ENCODE assay signal across 11 cellular contexts in the genomic region with DNA sequence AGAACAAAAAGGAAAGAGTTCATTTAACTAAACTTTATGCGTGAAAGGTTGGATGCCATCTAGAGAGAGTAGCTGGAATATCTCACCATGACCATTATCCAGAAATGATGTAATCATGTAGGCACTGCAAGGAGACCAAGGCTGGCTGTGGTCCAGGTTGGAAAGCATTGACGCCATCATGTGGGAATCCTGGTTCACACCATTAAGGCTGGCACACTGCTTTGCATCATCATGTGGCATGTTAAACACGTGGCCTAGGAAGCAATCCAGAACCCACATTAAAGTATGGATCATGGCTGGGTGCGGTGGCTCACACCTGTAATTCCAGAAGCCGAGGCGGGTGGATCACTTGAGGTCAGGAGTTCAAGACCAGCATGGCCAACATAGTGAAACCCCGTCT. TPM values are rescaled to one million over a fixed set of nuclear protein-coding genes. Genes with fewer than 3 reads are reported as not detected.
DNase-seq lines count a peak whose midpoint lies in the region; ATAC-seq and TF ChIP-seq lines count a peak whose summit lies in the region.
"Had no signal": no experiment of that assay in that cellular context is flagged by ENCODE, and none has a peak within 500 bp of the region (broad histone marks: within the 10 kb centered on the region; RNA-seq: fewer than 3 reads in every experiment).

No MANE protein-coding gene starts in this region.

- ATAC-seq in natural killer cell (no peak), HG03159 (IDR thresholded peaks at IDR 0.05; ENCODE audit: unreplicated experiment) (no peak), GM18519 (IDR thresholded peaks at IDR 0.05; ENCODE audit: low FRiP score, unreplicated experiment) (no peak)

- H3K4me1 Mint-ChIP-seq in natural killer cell: peaks cover 73 to 78% of the 10 kb centered on the region in 2 donors

- TF ChIP-seq CTCF in AG09319 (IDR thresholded peaks at IDR 0.05; ENCODE audit: low read depth, low read length) (peak; percentile 12), LNCaP clone FGC (IDR thresholded peaks at IDR 0.05; ENCODE audit: control insufficient read depth, extremely low read depth, insufficient read depth) (peak; percentile 14; the same call in 1 of the 2 replicates), dorsolateral prefrontal cortex (IDR thresholded peaks at IDR 0.05 in 54 of 56, conservative IDR thresholded peaks at IDR 0.05 in 2 of 56; ENCODE audit: low read depth in 1 of 56, partially characterized antibody in 56 of 56) (peak in 14 of 56 donors; percentile 8 to 45 (median 18)), natural killer cell (IDR thresholded peaks at IDR 0.05) (no peak)

- H3K27ac ChIP-seq in dorsolateral prefrontal cortex: peak overlapping the region in 25 of 59 donors; percentile 4 to 100 (median 42)

- H3K4me3 ChIP-seq in LNCaP clone FGC (ENCODE audit: low read depth, low read length) (peak overlapping the region; percentile 85), dorsolateral prefrontal cortex (peak overlapping the region in 32 of 59 donors; percentile 1 to 94 (median 84))

- H3K9me3 Mint-ChIP-seq in natural killer cell: no peaks in the 10 kb centered on the region

- peak overlapping the region; percentile 92 for H3K4me3 Mint-ChIP-seq in natural killer cell

- H3K36me3 Mint-ChIP-seq in natural killer cell: peaks cover 47% of the 10 kb centered on the region

- H3K27me3 Mint-ChIP-seq in natural killer cell (ENCODE audit: low read depth in 2 of 2): peaks cover 5 to 7% of the 10 kb centered on the region in 2 donors

- H3K27ac Mint-ChIP-seq in natural killer cell: peak overlapping the region; percentile 91 to 92

- DNase-seq in AG09319 (ENCODE audit: extremely low read depth, low read depth) (no peak), LNCaP clone FGC (ENCODE audit: low read depth) (no peak), dorsolateral prefrontal cortex (peak in 3 of 10 donors; percentile 48 to 64 (median 50)), natural killer cell (no peak), NCI-H1048 (lab: John Stamatoyannopoulos, UW) (no peak), retina (no peak)
- DNase-seq: erythroblast, H7, NCI-H187 treated with DMSO at 0.1 percent for 48 hours had no signal

- intact Hi-C loops in dorsolateral prefrontal cortex (cut with DNase I): loop anchor here (2.0 to 10.0 kb wide), 5 partner anchors 44 to 1234 kb away; partner anchors contain the start of gene MRPL39 (in 1 of the 2)
- intact Hi-C loops in natural killer cell (cut with micrococcal nuclease): no loop called here

- H3K27me3 ChIP-seq in dorsolateral prefrontal cortex: no peaks in the 10 kb centered on the region

RNA-seq across cellular contexts. Expression of gene ADAMTS1, which starts 4.3 kb away (rescaled TPM):
- 100 to 1,000 TPM in 3 of 120 experiments, 10 to 100 TPM in 117; 11.7 to 160 (median 37.6) TPM for total RNA-seq in dorsolateral prefrontal cortex
- 10 to 100 TPM; 12.5 to 18.7 (median 17.1) TPM for total RNA-seq in natural killer cell
